In genomic region chr5:158483202-158483870, GRCh38 we compare ENCODE assay signal across 23 cellular contexts.
DNase-seq lines count a peak whose midpoint lies in the region; ATAC-seq, FAIRE-seq and TF ChIP-seq lines count a peak whose summit lies in the region.
"Had no signal": no experiment of that assay in that cellular context is flagged by ENCODE, and none has a peak within 500 bp of the region (broad histone marks: within the 10 kb centered on the region; RNA-seq: fewer than 3 reads in every experiment).

No MANE protein-coding gene starts in this region.

- no peak for TF ChIP-seq RAD21 in H1 (IDR thresholded peaks at IDR 0.05 in 1 of 2, conservative IDR thresholded peaks at IDR 0.05 in 1 of 2; ENCODE audit: low read depth in 2 of 2, low read length in 2 of 2)

- DNase-seq in DND-41: no peak
- no peak for DNase-seq in H1 (ENCODE audit: low read depth in 1 of 2, low spot score in 2 of 2)
- peak; percentile 19 for DNase-seq in mesendoderm
- no peak for DNase-seq in inferior parietal cortex (ENCODE audit: extremely low spot score)
- DNase-seq: activated CD8-positive, alpha-beta T cell treated with anti-CD3 and anti-CD28 coated beads, Interleukin-2, amount 10 ng/mL, durations not matched to agents 7 days and 5 days; activated naive CD4-positive, alpha-beta T cell treated with anti-CD3 and anti-CD28 coated beads, Interleukin-2, amount 50 U/mL, for 16 hours; activated T-cell treated with anti-CD3 and anti-CD28 coated beads, Interleukin-2, amount 50 U/mL, for 48 hours; colonic mucosa; GOT3; Karpas-422; left colon; NCI-H1092; NCI-H510A; NK-92 treated with Interleukin-12 subunit alpha and Interleukin-12 subunit beta, amount 100 ng/mL, for 24 hours; RPMI8226; stimulated activated CD4-positive, alpha-beta T cell treated with anti-CD3 and anti-CD28 coated beads, Interleukin-15, amount 100 ng/mL, for 24 hours; T1000 had no signal

- H3K9me3 ChIP-seq in DND-41 (ENCODE audit: insufficient read depth, low read length, severe bottlenecking) (no peaks in the 10 kb centered on the region), H1 (ENCODE audit: insufficient read depth in 2 of 2, low read depth in 1 of 2, low read length in 1 of 2) (0 out of 4 replicates have a peak, but pooled peaks cover 0 to 2% of the 10 kb centered on the region in 2 experiments), skeletal muscle tissue (ENCODE audit: control insufficient read depth in 3 of 3, low read length in 3 of 3) (no peaks in the 10 kb centered on the region)
- H3K9me3 ChIP-seq: colonic mucosa had no signal

- peak overlapping the region; percentile 62; the same call in 1 of the 2 replicates for H2AFZ ChIP-seq in DND-41 (ENCODE audit: low read depth, low read length)
- H2AFZ ChIP-seq in H1 (ENCODE audit: low read length): no peak overlapping the region

- FAIRE-seq in H1 (lab: Jason Lieb, UNC): no peak
- FAIRE-seq: endometrium, HTR-8/SVneo had no signal

- H4K8ac ChIP-seq in H1 (ENCODE audit: extremely low read depth, insufficient read depth, low read length) (no peak overlapping the region), mesendoderm (ENCODE audit: low read depth, low read length) (no peak overlapping the region)

- no peak overlapping the region for H3K14ac ChIP-seq in H1 (ENCODE audit: insufficient read length)

- no peak overlapping the region for H2AK5ac ChIP-seq in H1 (ENCODE audit: low read depth, low read length)
- H2AK5ac ChIP-seq in mesendoderm (ENCODE audit: low read length): no peak overlapping the region

- H2BK120ac ChIP-seq in H1 (replicated peaks; ENCODE audit: low read depth, low read length) (no peak overlapping the region), mesendoderm (ENCODE audit: low read depth, low read length) (no peak overlapping the region)

- H3K27me3 ChIP-seq in DND-41 (ENCODE audit: insufficient read depth, low read length, poor library complexity) (no peaks in the 10 kb centered on the region), H1 (replicated peaks in 1 of 4; ENCODE audit: control insufficient read depth in 3 of 4, extremely low read depth in 1 of 4, insufficient read depth in 3 of 4, low read length in 3 of 4) (no peaks in the 10 kb centered on the region), mesendoderm (ENCODE audit: insufficient read depth, low read length, poor library complexity) (no peaks in the 10 kb centered on the region), skeletal muscle tissue (ENCODE audit: control insufficient read depth in 3 of 3, insufficient read depth in 3 of 3, low read length in 3 of 3) (peaks cover 0 to 3% (median 0%) of the 10 kb centered on the region in 3 donors)
- H3K27me3 ChIP-seq: colonic mucosa had no signal

- ATAC-seq in DND-41 (ENCODE audit: insufficient read depth, low read depth) (no peak), HG03039 (IDR thresholded peaks at IDR 0.05; ENCODE audit: unreplicated experiment) (no peak), GM19035 (IDR thresholded peaks at IDR 0.05; ENCODE audit: unreplicated experiment) (no peak)
- ATAC-seq: activated CD4-positive, CD25-positive, alpha-beta regulatory T cell treated with anti-CD3 and anti-CD28 coated beads, Interleukin-2, amount 50 U/mL, for 24 hours; activated CD8-positive, alpha-beta T cell treated with anti-CD3 and anti-CD28 coated beads, Interleukin-2, amount 10 ng/mL, durations not matched to agents 7 days and 5 days; left colon had no signal

- H3K23me2 ChIP-seq in H1 (ENCODE audit: low read depth, low read length): no peaks in the 10 kb centered on the region

- no peak overlapping the region for H3K4me3 ChIP-seq in DND-41 (ENCODE audit: low read depth in 1 of 2, low read length in 2 of 2)
- no peak overlapping the region for H3K4me3 ChIP-seq in H1 (ENCODE audit: extremely low read depth in 1 of 4, insufficient read depth in 2 of 4, low read depth in 3 of 4, low read length in 4 of 4)
- no peak overlapping the region for H3K4me3 ChIP-seq in mesendoderm (ENCODE audit: low read length)
- no peak overlapping the region for H3K4me3 ChIP-seq in skeletal muscle tissue (ENCODE audit: low read length in 3 of 3)
- H3K4me3 ChIP-seq: colonic mucosa had no signal

- H3K79me2 ChIP-seq in DND-41 (ENCODE audit: insufficient read depth, low read length) (no peaks in the 10 kb centered on the region), H1 (ENCODE audit: control insufficient read depth in 1 of 2, insufficient read depth in 2 of 2, low read length in 2 of 2) (no peaks in the 10 kb centered on the region), mesendoderm (ENCODE audit: control insufficient read depth, insufficient read depth, low read length) (no peaks in the 10 kb centered on the region)

- no peak overlapping the region for H3K56ac ChIP-seq in H1 (replicated peaks; ENCODE audit: insufficient read length, low read depth, low read length)
- H3K56ac ChIP-seq in mesendoderm (ENCODE audit: low read length): no peak overlapping the region

- H3K4me2 ChIP-seq in DND-41 (ENCODE audit: insufficient read depth, low read length) (no peak overlapping the region), H1 (ENCODE audit: insufficient read depth in 1 of 2, low read depth in 2 of 2, low read length in 2 of 2) (no peak overlapping the region), mesendoderm (ENCODE audit: low read length) (no peak overlapping the region)

- TF ChIP-seq EP300 in H1 (IDR thresholded peaks at IDR 0.05; ENCODE audit: borderline replicate concordance in 1 of 2, low read depth in 2 of 2, low read length in 2 of 2): no peak

- TF ChIP-seq POLR2A in H1 (IDR thresholded peaks at IDR 0.05; ENCODE audit: control extremely low read depth in 1 of 2, low read depth in 2 of 2, low read length in 2 of 2): no peak

- H3K36me3 ChIP-seq in DND-41 (ENCODE audit: insufficient read depth, low read length): no peaks in the 10 kb centered on the region
- H3K36me3 ChIP-seq in H1 (ENCODE audit: control insufficient read depth in 2 of 4, insufficient read depth in 4 of 4, low read length in 3 of 4): no peaks in the 10 kb centered on the region
- H3K36me3 ChIP-seq in mesendoderm (ENCODE audit: control insufficient read depth, insufficient read depth, low read length): no peaks in the 10 kb centered on the region
- H3K36me3 ChIP-seq in skeletal muscle tissue (ENCODE audit: control insufficient read depth in 3 of 3, insufficient read depth in 3 of 3, low read length in 3 of 3): no peaks in the 10 kb centered on the region
- H3K36me3 ChIP-seq: colonic mucosa had no signal

- H3K18ac ChIP-seq in H1 (ENCODE audit: extremely low read depth, low read length): no peak overlapping the region
- H3K18ac ChIP-seq in mesendoderm (ENCODE audit: low read length): no peak overlapping the region

- H2BK5ac ChIP-seq in H1 (ENCODE audit: low read depth, low read length) (no peak overlapping the region), mesendoderm (ENCODE audit: low read length) (no peak overlapping the region)

- CTCF ChIA-PET in H1 (lab: Charles Lee; ENCODE audit: partially characterized antibody): interaction anchor here (0.6 kb wide), 1 partner anchor 120 kb away, joined by 3 read pairs; no protein-coding TSS in a partner anchor

- H4K20me1 ChIP-seq in DND-41 (ENCODE audit: insufficient read depth, low read length): no peaks in the 10 kb centered on the region
- no peaks in the 10 kb centered on the region for H4K20me1 ChIP-seq in H1 (replicated peaks in 1 of 2; ENCODE audit: control insufficient read depth in 1 of 2, insufficient read depth in 2 of 2, low read length in 2 of 2)

- H2BK12ac ChIP-seq in H1 (ENCODE audit: low read depth, low read length): no peak overlapping the region

- H3K9ac ChIP-seq in DND-41 (ENCODE audit: low read depth, low read length): no peak overlapping the region
- H3K9ac ChIP-seq in H1 (replicated peaks in 1 of 4; ENCODE audit: extremely low read depth in 1 of 4, low read depth in 3 of 4, low read length in 3 of 4): no peak overlapping the region
- no peak overlapping the region for H3K9ac ChIP-seq in mesendoderm (ENCODE audit: low read length)
- H3K9ac ChIP-seq in skeletal muscle tissue (ENCODE audit: low read depth in 1 of 3, low read length in 3 of 3): no peak overlapping the region

- H3K27ac ChIP-seq in DND-41 (ENCODE audit: low read length): no peak overlapping the region; the same call in 1 of the 2 replicates
- no peak overlapping the region for H3K27ac ChIP-seq in H1 (ENCODE audit: low read depth, low read length)
- no peak overlapping the region for H3K27ac ChIP-seq in mesendoderm (ENCODE audit: low read depth, low read length)
- peak overlapping the region; percentile 80 for H3K27ac ChIP-seq in skeletal muscle tissue (ENCODE audit: low read depth, low read length)
- H3K27ac ChIP-seq: colonic mucosa had no signal

- H2BK15ac ChIP-seq in H1 (ENCODE audit: low read length) (no peak overlapping the region), mesendoderm (replicated peaks; ENCODE audit: low read depth) (no peak overlapping the region)

- no peak for TF ChIP-seq CTCF in DND-41 (IDR thresholded peaks at IDR 0.05; ENCODE audit: borderline replicate concordance, extremely low read depth, low read length, poor library complexity, severe bottlenecking)
- no peak for TF ChIP-seq CTCF in H1 (IDR thresholded peaks at IDR 0.05; ENCODE audit: control extremely low read depth in 1 of 3, insufficient read depth in 1 of 3, low read depth in 1 of 3, low read length in 3 of 3)

- H2BK20ac ChIP-seq in H1 (ENCODE audit: low read length): no peak overlapping the region

- H3K79me1 ChIP-seq in H1 (ENCODE audit: low read depth, low read length) (no peaks in the 10 kb centered on the region), mesendoderm (ENCODE audit: low read length) (no peaks in the 10 kb centered on the region)

- WGBS in H1 (ENCODE audit: extremely low coverage in 1 of 2, insufficient coverage in 1 of 2, insufficient read length in 1 of 2, insufficient replicate concordance in 2 of 2, low coverage in 1 of 2, low lambda C conversion rate in 2 of 2, missing lambda C conversion rate in 1 of 2), 2 experiments: 88% methylated on average over 8 of the region's 8 CpGs; no CpG with 5 or more reads in 1 of the 2 experiments
- no CpG with 5 or more reads among the region's 8 CpGs for WGBS in mesendoderm (ENCODE audit: extremely low coverage, insufficient coverage, low lambda C conversion rate)

- H3K4me1 ChIP-seq in DND-41 (ENCODE audit: insufficient read depth, low read length) (peaks cover 32% of the 10 kb centered on the region), H1 (replicated peaks in 1 of 4; ENCODE audit: control insufficient read depth in 3 of 4, insufficient read depth in 4 of 4, low read length in 3 of 4) (peaks cover 0 to 4% (median 0%) of the 10 kb centered on the region in 4 experiments; a peak in 1 of 7 replicates), mesendoderm (ENCODE audit: control insufficient read depth, low read depth, low read length) (no peaks in the 10 kb centered on the region), skeletal muscle tissue (ENCODE audit: control insufficient read depth in 3 of 3, insufficient read depth in 3 of 3, low read length in 3 of 3) (peaks cover 5 to 21% (median 15%) of the 10 kb centered on the region in 3 donors)
- H3K4me1 ChIP-seq: colonic mucosa had no signal

- H3K23ac ChIP-seq in H1 (ENCODE audit: insufficient read length): no peak overlapping the region
- H3K23ac ChIP-seq in mesendoderm (ENCODE audit: low read length): no peak overlapping the region

- H4K5ac ChIP-seq in H1 (ENCODE audit: insufficient read length, low read depth, low read length) (no peak overlapping the region), mesendoderm (ENCODE audit: low read length) (no peak overlapping the region)

- no peak overlapping the region for H4K91ac ChIP-seq in H1 (replicated peaks; ENCODE audit: insufficient read length, low read length)

- H3K4ac ChIP-seq in H1 (replicated peaks; ENCODE audit: insufficient read length, low read depth, low read length) (no peak overlapping the region), mesendoderm (ENCODE audit: low read depth, low read length) (no peak overlapping the region)

- POLR2A ChIA-PET in H1 (lab: Charles Lee; ENCODE audit: partially characterized antibody): no interaction called here
